16 cellular contexts compared by ENCODE assay signal in the genomic region with DNA sequence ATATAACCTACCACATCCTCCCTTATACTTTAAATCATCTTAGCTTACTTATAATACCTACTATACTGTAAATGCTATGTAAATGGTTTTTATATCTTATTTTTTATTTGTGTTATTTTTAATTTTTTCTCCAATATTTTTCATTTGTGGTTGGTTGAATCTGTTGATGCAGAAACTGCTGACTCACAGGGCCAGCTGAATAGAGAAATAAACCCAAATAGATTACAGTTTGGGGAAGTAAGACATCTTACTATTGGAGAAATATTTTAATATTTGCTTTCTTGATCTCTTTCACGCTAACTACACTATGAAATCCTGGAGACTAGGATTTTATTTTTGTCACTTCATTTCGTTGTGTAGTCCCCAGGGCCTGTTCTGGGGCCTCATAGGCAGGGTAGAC. TPM values are rescaled to one million over a fixed set of nuclear protein-coding genes. Genes with fewer than 3 reads are reported as not detected.
"Had no signal": no experiment of that assay in that cellular context is flagged by ENCODE, and none has a peak within 500 bp of the region (broad histone marks: within the 10 kb centered on the region; RNA-seq: fewer than 3 reads in every experiment).

No MANE protein-coding gene starts in this region.

- H3K27me3 ChIP-seq: adrenal gland, gastroesophageal sphincter, sigmoid colon, testis had no signal

- H3K4me3 ChIP-seq: adrenal gland, gastroesophageal sphincter, heart right ventricle, lower lobe of right lung, neural progenitor cell, pancreas, sigmoid colon, stomach, testis had no signal

- H2AFZ ChIP-seq: neural progenitor cell had no signal

- H3K4me2 ChIP-seq: neural progenitor cell had no signal

- H3K9me3 ChIP-seq: adrenal gland, gastroesophageal sphincter, heart right ventricle, lower lobe of right lung, pancreas, sigmoid colon, stomach, testis had no signal

- H3K27ac ChIP-seq: adrenal gland, gastroesophageal sphincter, heart right ventricle, lower lobe of right lung, neural progenitor cell, pancreas, sigmoid colon, stomach, testis had no signal

- DNase-seq: activated B cell treated with CpG ODN at 0.5 μM for 24 hours; activated CD4-positive, alpha-beta T cell treated with anti-CD3 and anti-CD28 coated beads for 48 hours; activated CD8-positive, alpha-beta T cell treated with anti-CD3 and anti-CD28 coated beads for 36 hours; activated effector memory CD4-positive, alpha-beta T cell treated with anti-CD3 and anti-CD28 coated beads, Interleukin-2, amount 50 U/mL, for 16 hours; activated T-cell treated with anti-CD3 and anti-CD28 coated beads, Interleukin-2, amount 50 U/mL, for 4 hours; adrenal gland; heart right ventricle; left colon; lower lobe of right lung; pancreas; sigmoid colon; stimulated activated CD4-positive, alpha-beta T cell treated with anti-CD3 and anti-CD28 coated beads, Interleukin-1b, Interleukin-23, amount 100 ng/mL, for 48 hours; stomach; testis had no signal

- H3K4me1 ChIP-seq: adrenal gland, lower lobe of right lung, pancreas, testis had no signal

- H3K9ac ChIP-seq: neural progenitor cell had no signal

- ATAC-seq: activated CD8-positive, alpha-beta T cell treated with anti-CD3 and anti-CD28 coated beads for 36 hours; activated T-cell treated with anti-CD3 and anti-CD28 coated beads, Interleukin-2, amount 50 U/mL, for 4 hours; gastroesophageal sphincter; left colon; lower lobe of right lung; pancreas had no signal

- H3K36me3 ChIP-seq: adrenal gland, gastroesophageal sphincter, heart right ventricle, lower lobe of right lung, neural progenitor cell, pancreas, sigmoid colon, stomach had no signal

RNA-seq across cellular contexts. Expression of gene SMAD9, which starts 7.1 kb away (rescaled TPM):
- total RNA-seq: activated B cell treated with CpG ODN at 0.5 μM for 24 hours; activated T-cell treated with anti-CD3 and anti-CD28 coated beads, Interleukin-2, amount 50 U/mL, for 4 hours had no signal
